17 cellular contexts compared by ENCODE assay signal in genomic region chr17:13437966-13438779, GRCh38.
DNase-seq lines count a peak whose midpoint lies in the region; ATAC-seq and TF ChIP-seq lines count a peak whose summit lies in the region.
"Had no signal": no experiment of that assay in that cellular context is flagged by ENCODE, and none has a peak within 500 bp of the region (broad histone marks: within the 10 kb centered on the region; RNA-seq: fewer than 3 reads in every experiment).

No MANE protein-coding gene starts in this region.

- no peaks in the 10 kb centered on the region for H3K9me3 ChIP-seq in esophagus muscularis mucosa

- H3K27ac ChIP-seq in esophagus muscularis mucosa (replicated peaks in 1 of 4), result no peak overlapping the region

- intact Hi-C loops in esophagus muscularis mucosa (cut with DNase I) (no loop called here), posterior vena cava (cut with DNase I) (no loop called here)

- TF ChIP-seq POLR2A in esophagus muscularis mucosa (IDR thresholded peaks at IDR 0.05; ENCODE audit: low read depth) (no peak), erythroblast (IDR thresholded peaks at IDR 0.05; ENCODE audit: low read length) (no peak)

- TF ChIP-seq CTCF in esophagus muscularis mucosa (IDR thresholded peaks at IDR 0.05), result no peak

- no peaks in the 10 kb centered on the region for H3K9me3 Mint-ChIP-seq in effector memory CD8-positive, alpha-beta T cell
- H3K9me3 Mint-ChIP-seq: stimulated activated naive CD8-positive, alpha-beta T cell treated with anti-CD3 and anti-CD28 coated beads, Interleukin-15, Interleukin-2, amounts not matched to agents 100 ng/mL and 50 ng/mL, for 24 hours had no signal

- TF ChIP-seq EP300 in esophagus muscularis mucosa (IDR thresholded peaks at IDR 0.05), result no peak

- no peaks in the 10 kb centered on the region for H3K27me3 ChIP-seq in esophagus muscularis mucosa

- no peak for ATAC-seq in HG02885 (IDR thresholded peaks at IDR 0.05; ENCODE audit: poor library complexity, unreplicated experiment)
- ATAC-seq in effector memory CD8-positive, alpha-beta T cell (replicated peaks), result no peak
- ATAC-seq: right cardiac atrium had no signal

- no peaks in the 10 kb centered on the region for H3K36me3 Mint-ChIP-seq in effector memory CD8-positive, alpha-beta T cell (ENCODE audit: insufficient read depth)

- no peak overlapping the region for H3K27ac Mint-ChIP-seq in effector memory CD8-positive, alpha-beta T cell
- H3K27ac Mint-ChIP-seq: CD4-positive, alpha-beta T cell; stimulated activated naive CD8-positive, alpha-beta T cell treated with anti-CD3 and anti-CD28 coated beads, Interleukin-15, Interleukin-2, amounts not matched to agents 100 ng/mL and 50 ng/mL, for 24 hours had no signal

- H3K4me3 ChIP-seq in esophagus muscularis mucosa, result no peak overlapping the region

- H3K27me3 Mint-ChIP-seq in effector memory CD8-positive, alpha-beta T cell, result no peaks in the 10 kb centered on the region
- H3K27me3 Mint-ChIP-seq: CD4-positive, alpha-beta T cell; stimulated activated naive CD8-positive, alpha-beta T cell treated with anti-CD3 and anti-CD28 coated beads, Interleukin-15, Interleukin-2, amounts not matched to agents 100 ng/mL and 50 ng/mL, for 24 hours had no signal

- 83% methylated on average over 17 of the region's 17 CpGs for WGBS in esophagus muscularis mucosa

- DNase-seq in NCI-H748 (lab: John Stamatoyannopoulos, UW; ENCODE audit: unreplicated experiment) (peak; percentile 26), NCI-H748 treated with DMSO at 0.1 percent for 48 hours (lab: John Stamatoyannopoulos, UW) (no peak), esophagus muscularis mucosa (ENCODE audit: extremely low spot score) (peak; percentile 47), mucosa of gallbladder (ENCODE audit: low spot score) (peak; percentile 40), erythroblast (lab: John Stamatoyannopoulos, UW) (no peak), posterior vena cava (ENCODE audit: low spot score) (no peak)
- no peak for DNase-seq in effector memory CD8-positive, alpha-beta T cell
- DNase-seq: 8988T; amniotic stem cell; CD4-positive, alpha-beta T cell; GDM1; Kasumi-1; right cardiac atrium; SIG-M5; T-helper 9 cell had no signal

- no peaks in the 10 kb centered on the region for H3K4me1 ChIP-seq in esophagus muscularis mucosa

- no peak overlapping the region for H3K4me3 Mint-ChIP-seq in effector memory CD8-positive, alpha-beta T cell
- H3K4me3 Mint-ChIP-seq: CD4-positive, alpha-beta T cell; stimulated activated naive CD8-positive, alpha-beta T cell treated with anti-CD3 and anti-CD28 coated beads, Interleukin-15, Interleukin-2, amounts not matched to agents 100 ng/mL and 50 ng/mL, for 24 hours had no signal

- no peaks in the 10 kb centered on the region for H3K4me1 Mint-ChIP-seq in effector memory CD8-positive, alpha-beta T cell (ENCODE audit: low read depth in 2 of 2)

- no peaks in the 10 kb centered on the region for H3K36me3 ChIP-seq in esophagus muscularis mucosa

Comparison
In these comparisons a context has a peak if more than half of its experiments do, and no peak if none do; other contexts are left out.
1. DNase-seq: peak in NCI-H748 (single experiment), esophagus muscularis mucosa (single experiment) and mucosa of gallbladder (single experiment); none in NCI-H748 treated with DMSO at 0.1 percent for 48 hours (single experiment), effector memory CD8-positive, alpha-beta T cell (0 of 3), erythroblast (0 of 2) and posterior vena cava (single experiment).